Comparison of ENCODE assay signal across 1 cellular context in genomic region chr19:10920288-10920655, GRCh38.
TF ChIP-seq lines count a peak whose summit lies in the region.

No MANE protein-coding gene starts in this region.

TF ChIP-seq in GM12878, 131 proteins besides CTCF, POLR2A, EP300 and RAD21:
- peak; percentile 0; the same call in 1 of the 2 replicates for TF ChIP-seq POLR2AphosphoS2 (IDR thresholded peaks at IDR 0.05; ENCODE audit: low read depth, low read length)
- no peak for TF ChIP-seq SMARCA5 (IDR thresholded peaks at IDR 0.05)
